ENCODE assay signal across 1 cellular context in genomic region chr4:103244251-103244650, GRCh38.
TF ChIP-seq lines count a peak whose summit lies in the region.

No MANE protein-coding gene starts in this region.

TF ChIP-seq in SK-N-SH treated with all-trans-retinoic acid at 6 μM for 48 hours, 23 proteins besides CTCF, POLR2A, EP300 and RAD21 (continued from another document):
- TF ChIP-seq CSRNP3 (CRISPR knock-in tag; IDR thresholded peaks at IDR 0.05) (no peak), ZNF565 (CRISPR knock-in tag; conservative IDR thresholded peaks at IDR 0.05; ENCODE audit: low read depth) (no peak), TSHZ2 (CRISPR knock-in tag; IDR thresholded peaks at IDR 0.05) (no peak), ZC3H10 (CRISPR knock-in tag; IDR thresholded peaks at IDR 0.05) (no peak), CREB5 (CRISPR knock-in tag; IDR thresholded peaks at IDR 0.05; ENCODE audit: low read depth) (no peak), PPARA (CRISPR knock-in tag; IDR thresholded peaks at IDR 0.05; ENCODE audit: borderline replicate concordance) (no peak), ZFP30 (CRISPR knock-in tag; IDR thresholded peaks at IDR 0.05) (no peak), ZFP3 (CRISPR knock-in tag; IDR thresholded peaks at IDR 0.05) (no peak)
